In genomic region chr14:88616697-88617096, GRCh38 we compare ENCODE assay signal across 19 cellular contexts.
"Had no signal": no experiment of that assay in that cellular context is flagged by ENCODE, and none has a peak within 500 bp of the region (broad histone marks: within the 10 kb centered on the region; RNA-seq: fewer than 3 reads in every experiment).

No MANE protein-coding gene starts in this region.

- H3K9me3 Mint-ChIP-seq: activated B cell treated with CpG ODN at 0.5 μM for 24 hours; activated CD4-positive, alpha-beta memory T cell treated with anti-CD3 and anti-CD28 coated beads for 36 hours; activated naive CD4-positive, alpha-beta T cell treated with anti-CD3 and anti-CD28 coated beads for 36 hours; natural killer cell; stimulated activated effector memory CD8-positive, alpha-beta T cell treated with anti-CD3 and anti-CD28 coated beads, Interleukin-12 subunit alpha, Interleukin-12 subunit beta, amount 100 ng/mL, for 72 hours; T-helper 2 cell treated with Interferon-gamma antibody and Interleukin-4, amounts not matched to agents 5 μg/mL and 100 μg/mL, for 36 hours; type B pancreatic cell had no signal

- H3K4me3 Mint-ChIP-seq: activated B cell treated with CpG ODN at 0.5 μM for 24 hours; activated CD4-positive, alpha-beta memory T cell treated with anti-CD3 and anti-CD28 coated beads for 36 hours; activated naive CD4-positive, alpha-beta T cell treated with anti-CD3 and anti-CD28 coated beads for 36 hours; natural killer cell; stimulated activated effector memory CD8-positive, alpha-beta T cell treated with anti-CD3 and anti-CD28 coated beads, Interleukin-12 subunit alpha, Interleukin-12 subunit beta, amount 100 ng/mL, for 72 hours; T-helper 2 cell treated with Interferon-gamma antibody and Interleukin-4, amounts not matched to agents 5 μg/mL and 100 μg/mL, for 36 hours; type B pancreatic cell had no signal

- H3K9me3 ChIP-seq: body of pancreas, esophagus squamous epithelium, pancreas, right lobe of liver, testis had no signal

- H3K27me3 ChIP-seq: body of pancreas, esophagus squamous epithelium, pancreas, right lobe of liver, testis had no signal

- H3K4me2 ChIP-seq: smooth muscle cell had no signal

- FAIRE-seq: endometrium, pancreas had no signal

- H3K4me1 ChIP-seq: testis had no signal

- DNase-seq: activated B cell treated with CpG ODN at 0.5 μM for 24 hours; activated CD4-positive, alpha-beta memory T cell treated with anti-CD3 and anti-CD28 coated beads for 36 hours; activated CD4-positive, alpha-beta T cell treated with anti-CD3 and anti-CD28 coated beads for 4 hours; activated naive CD4-positive, alpha-beta T cell treated with anti-CD3 and anti-CD28 coated beads for 36 hours; activated T-cell treated with anti-CD3 and anti-CD28 coated beads for 4 hours; body of pancreas; esophagus squamous epithelium; mesendoderm; natural killer cell; pancreas; right lobe of liver; stimulated activated CD4-positive, alpha-beta T cell treated with anti-CD3 and anti-CD28 coated beads, Interleukin-4, amount 100 ng/mL, for 24 hours; testis had no signal

- H3K27ac ChIP-seq: body of pancreas, coronary artery, esophagus squamous epithelium, pancreas, right lobe of liver, testis had no signal

- H3K27ac Mint-ChIP-seq: activated B cell treated with CpG ODN at 0.5 μM for 24 hours; activated CD4-positive, alpha-beta memory T cell treated with anti-CD3 and anti-CD28 coated beads for 36 hours; activated naive CD4-positive, alpha-beta T cell treated with anti-CD3 and anti-CD28 coated beads for 36 hours; stimulated activated effector memory CD8-positive, alpha-beta T cell treated with anti-CD3 and anti-CD28 coated beads, Interleukin-12 subunit alpha, Interleukin-12 subunit beta, amount 100 ng/mL, for 72 hours; T-helper 2 cell treated with Interferon-gamma antibody and Interleukin-4, amounts not matched to agents 5 μg/mL and 100 μg/mL, for 36 hours; type B pancreatic cell had no signal

- H3K27me3 Mint-ChIP-seq: activated B cell treated with CpG ODN at 0.5 μM for 24 hours; activated CD4-positive, alpha-beta memory T cell treated with anti-CD3 and anti-CD28 coated beads for 36 hours; type B pancreatic cell had no signal

- ATAC-seq: body of pancreas; natural killer cell; pancreas; right lobe of liver; stimulated activated effector memory CD8-positive, alpha-beta T cell treated with anti-CD3 and anti-CD28 coated beads, Interleukin-12 subunit alpha, Interleukin-12 subunit beta, amount 100 ng/mL, for 72 hours had no signal

- H3K4me3 ChIP-seq: body of pancreas, coronary artery, esophagus squamous epithelium, pancreas, right lobe of liver, smooth muscle cell, testis had no signal
